Comparison of ENCODE assay signal across 8 cellular contexts in genomic region chr17:73999246-73999645, GRCh38.
"Had no signal": no experiment of that assay in that cellular context is flagged by ENCODE, and none has a peak within 500 bp of the region (broad histone marks: within the 10 kb centered on the region; RNA-seq: fewer than 3 reads in every experiment).

No MANE protein-coding gene starts in this region.

- H3K27me3 ChIP-seq: adrenal gland, body of pancreas had no signal

- H3K9me3 ChIP-seq: adrenal gland, body of pancreas had no signal

- H3K4me3 ChIP-seq: adrenal gland, body of pancreas, MG63, PC-9 had no signal

- H3K36me3 ChIP-seq: adrenal gland, MG63 had no signal

- H3K4me1 ChIP-seq: adrenal gland, body of pancreas had no signal

- DNase-seq: NCI-H2029 treated with DMSO at 0.1 percent for 48 hours, SIG-M5 had no signal

- H3K27ac ChIP-seq: adrenal gland, body of pancreas, PC-9, RWPE1, VCaP had no signal
